ENCODE assay signal across 24 cellular contexts in genomic region chr22:44895296-44896055, GRCh38.
"Had no signal": no experiment of that assay in that cellular context is flagged by ENCODE, and none has a peak within 500 bp of the region (broad histone marks: within the 10 kb centered on the region; RNA-seq: fewer than 3 reads in every experiment).

No MANE protein-coding gene starts in this region.

- DNase-seq: activated CD4-positive, alpha-beta T cell treated with anti-CD3 and anti-CD28 coated beads, Interleukin-2, amount 10 ng/mL, durations not matched to agents 7 days and 5 days; activated CD8-positive, alpha-beta T cell treated with anti-CD3 and anti-CD28 coated beads, Interleukin-2, amount 10 ng/mL, durations not matched to agents 7 days and 5 days; activated naive CD4-positive, alpha-beta T cell; activated T-cell treated with anti-CD3 and anti-CD28 coated beads, Interleukin-2, amount 50 U/mL, for 24 hours; brain microvascular endothelial cell; lower lobe of right lung; naive B cell; stimulated activated CD4-positive, alpha-beta T cell treated with anti-CD3 and anti-CD28 coated beads, Interleukin-2, amount 100 ng/mL, for 48 hours; stimulated activated CD8-positive, alpha-beta memory T cell treated with anti-CD3 and anti-CD28 coated beads, Interleukin-4, amount 100 ng/mL, for 48 hours; stimulated activated naive CD4-positive, alpha-beta T cell; T1000 had no signal

- H3K9me3 Mint-ChIP-seq: central memory CD8-positive, alpha-beta T cell; neural crest cell had no signal

- ATAC-seq: activated CD4-positive, CD25-positive, alpha-beta regulatory T cell treated with anti-CD3 and anti-CD28 coated beads, Interleukin-2, amount 50 U/mL, for 24 hours; activated CD8-positive, alpha-beta T cell treated with anti-CD3 and anti-CD28 coated beads, Interleukin-2, amount 10 ng/mL, durations not matched to agents 7 days and 5 days; activated T-helper 17 cell treated with anti-CD3 and anti-CD28 coated beads, Interleukin-2, amount 50 U/mL, for 72 hours; gastroesophageal sphincter; lower lobe of right lung; sciatic nerve had no signal

- H3K9me3 ChIP-seq: adrenal gland, ascending aorta, lower lobe of right lung had no signal

- H3K36me3 ChIP-seq: adrenal gland, ascending aorta, brain microvascular endothelial cell, gastroesophageal sphincter, lower lobe of right lung, upper lobe of left lung had no signal

- H3K4me3 Mint-ChIP-seq: activated CD4-positive, alpha-beta T cell treated with anti-CD3 and anti-CD28 coated beads, Interleukin-2, amount 10 ng/mL, durations not matched to agents 7 days and 5 days; activated CD8-positive, alpha-beta T cell treated with anti-CD3 and anti-CD28 coated beads, Interleukin-2, amount 10 ng/mL, durations not matched to agents 7 days and 5 days; activated naive CD8-positive, alpha-beta T cell; activated T-cell treated with anti-CD3 and anti-CD28 coated beads, Interleukin-2, amount 50 U/mL, for 24 hours; activated T-helper 17 cell treated with anti-CD3 and anti-CD28 coated beads, Interleukin-2, amount 50 U/mL, for 72 hours; central memory CD8-positive, alpha-beta T cell; neural crest cell; T-helper 1 cell treated with Interleukin-12 subunit alpha and Interleukin-12 subunit beta and Interleukin-4 antibody, amounts not matched to agents 30 μg/mL and 1 μg/mL, for 36 hours had no signal

- H3K27me3 Mint-ChIP-seq: central memory CD8-positive, alpha-beta T cell had no signal

- H3K36me3 Mint-ChIP-seq: activated naive CD8-positive, alpha-beta T cell; naive B cell had no signal

- H3K27me3 ChIP-seq: adrenal gland, ascending aorta, brain microvascular endothelial cell, gastroesophageal sphincter, upper lobe of left lung had no signal

- H3K4me3 ChIP-seq: adrenal gland, ascending aorta, gastroesophageal sphincter, lower lobe of right lung, smooth muscle cell, upper lobe of left lung had no signal

- H3K4me1 ChIP-seq: adrenal gland, ascending aorta, gastroesophageal sphincter, lower lobe of right lung, upper lobe of left lung had no signal

- H3K4me1 Mint-ChIP-seq: activated CD4-positive, alpha-beta T cell treated with anti-CD3 and anti-CD28 coated beads, Interleukin-2, amount 10 ng/mL, durations not matched to agents 7 days and 5 days; activated T-helper 17 cell treated with anti-CD3 and anti-CD28 coated beads, Interleukin-2, amount 50 U/mL, for 72 hours; central memory CD8-positive, alpha-beta T cell; naive B cell had no signal

- H3K4me2 ChIP-seq: smooth muscle cell had no signal

- H3K27ac Mint-ChIP-seq: activated CD4-positive, alpha-beta T cell treated with anti-CD3 and anti-CD28 coated beads, Interleukin-2, amount 10 ng/mL, durations not matched to agents 7 days and 5 days; activated CD8-positive, alpha-beta T cell treated with anti-CD3 and anti-CD28 coated beads, Interleukin-2, amount 10 ng/mL, durations not matched to agents 7 days and 5 days; activated naive CD8-positive, alpha-beta T cell; activated T-cell treated with anti-CD3 and anti-CD28 coated beads, Interleukin-2, amount 50 U/mL, for 24 hours; activated T-helper 17 cell treated with anti-CD3 and anti-CD28 coated beads, Interleukin-2, amount 50 U/mL, for 72 hours; naive B cell; T-helper 1 cell treated with Interleukin-12 subunit alpha and Interleukin-12 subunit beta and Interleukin-4 antibody, amounts not matched to agents 30 μg/mL and 1 μg/mL, for 36 hours had no signal

- H3K27ac ChIP-seq: adrenal gland, ascending aorta, brain microvascular endothelial cell, epithelial cell of prostate, gastroesophageal sphincter, lower lobe of right lung, upper lobe of left lung had no signal
